16 cellular contexts compared by ENCODE assay signal in genomic region chr21:34598931-34599400, GRCh38. TPM values are rescaled to one million over a fixed set of nuclear protein-coding genes. Genes with fewer than 3 reads are reported as not detected.
DNase-seq lines count a peak whose midpoint lies in the region; ATAC-seq and TF ChIP-seq lines count a peak whose summit lies in the region.
"Had no signal": no experiment of that assay in that cellular context is flagged by ENCODE, and none has a peak within 500 bp of the region (broad histone marks: within the 10 kb centered on the region; RNA-seq: fewer than 3 reads in every experiment).

No MANE protein-coding gene starts in this region.

- H3K9me3 Mint-ChIP-seq in activated CD8-positive, alpha-beta T cell treated with anti-CD3 and anti-CD28 coated beads, Interleukin-2, amount 10 ng/mL, durations not matched to agents 7 days and 5 days (ENCODE audit: insufficient read depth): no peaks in the 10 kb centered on the region
- H3K9me3 Mint-ChIP-seq: stimulated activated naive B cell treated with anti-CD40 and anti-IgM and Interleukin-4, amounts not matched to agents 10 μg/mL and 1 μg/mL and 100 μg/mL, for 72 hours had no signal

- WGBS in heart left ventricle, 4 donors: 71 to 76% (median 75%) methylated on average over 4 of the region's 4 CpGs

- H3K4me1 ChIP-seq in fibroblast of lung (ENCODE audit: control insufficient read depth, extremely low read depth, insufficient read depth, low read length) (peaks cover 2% of the 10 kb centered on the region), heart left ventricle (peaks cover 0 to 52% (median 17%) of the 10 kb centered on the region in 12 donors)
- H3K4me1 ChIP-seq: BLaER1 had no signal

- no peak overlapping the region for H3K27ac Mint-ChIP-seq in activated CD8-positive, alpha-beta T cell treated with anti-CD3 and anti-CD28 coated beads, Interleukin-2, amount 10 ng/mL, durations not matched to agents 7 days and 5 days
- H3K27ac Mint-ChIP-seq: stimulated activated naive B cell treated with anti-CD40 and anti-IgM and Interleukin-4, amounts not matched to agents 10 μg/mL and 1 μg/mL and 100 μg/mL, for 72 hours had no signal

- no peak overlapping the region for H3K4me3 Mint-ChIP-seq in activated CD8-positive, alpha-beta T cell treated with anti-CD3 and anti-CD28 coated beads, Interleukin-2, amount 10 ng/mL, durations not matched to agents 7 days and 5 days
- H3K4me3 Mint-ChIP-seq: stimulated activated naive B cell treated with anti-CD40 and anti-IgM and Interleukin-4, amounts not matched to agents 10 μg/mL and 1 μg/mL and 100 μg/mL, for 72 hours had no signal

- no peaks in the 10 kb centered on the region for H3K36me3 Mint-ChIP-seq in activated CD8-positive, alpha-beta T cell treated with anti-CD3 and anti-CD28 coated beads, Interleukin-2, amount 10 ng/mL, durations not matched to agents 7 days and 5 days (ENCODE audit: low read depth)

- no peaks in the 10 kb centered on the region for H3K4me1 Mint-ChIP-seq in activated CD8-positive, alpha-beta T cell treated with anti-CD3 and anti-CD28 coated beads, Interleukin-2, amount 10 ng/mL, durations not matched to agents 7 days and 5 days (ENCODE audit: low read depth)

- H3K27me3 Mint-ChIP-seq in activated CD8-positive, alpha-beta T cell treated with anti-CD3 and anti-CD28 coated beads, Interleukin-2, amount 10 ng/mL, durations not matched to agents 7 days and 5 days (ENCODE audit: low read depth): no peaks in the 10 kb centered on the region
- H3K27me3 Mint-ChIP-seq: stimulated activated naive B cell treated with anti-CD40 and anti-IgM and Interleukin-4, amounts not matched to agents 10 μg/mL and 1 μg/mL and 100 μg/mL, for 72 hours had no signal

- TF ChIP-seq CTCF in fibroblast of lung (conservative IDR thresholded peaks at IDR 0.05 in 1 of 2, IDR thresholded peaks at IDR 0.05 in 1 of 2; ENCODE audit: low read depth in 1 of 2, low read length in 2 of 2): no peak
- no peak for TF ChIP-seq CTCF in heart left ventricle (IDR thresholded peaks at IDR 0.05)

- TF ChIP-seq POLR2A in heart left ventricle (IDR thresholded peaks at IDR 0.05): no peak

- H3K36me3 ChIP-seq in fibroblast of lung (ENCODE audit: control insufficient read depth, insufficient read depth, low read length): no peaks in the 10 kb centered on the region
- no peaks in the 10 kb centered on the region for H3K36me3 ChIP-seq in heart left ventricle
- H3K36me3 ChIP-seq: BLaER1, gastroesophageal sphincter, upper lobe of left lung had no signal

- no peak for ATAC-seq in activated CD8-positive, alpha-beta T cell treated with anti-CD3 and anti-CD28 coated beads, Interleukin-2, amount 10 ng/mL, durations not matched to agents 7 days and 5 days
- no peak for ATAC-seq in heart left ventricle
- ATAC-seq: gastroesophageal sphincter; HepG2; stimulated activated naive B cell treated with anti-CD40 and anti-IgM and Interleukin-4, amounts not matched to agents 10 μg/mL and 1 μg/mL and 100 μg/mL, for 72 hours had no signal

- CTCF ChIA-PET in activated CD8-positive, alpha-beta T cell treated with anti-CD3 and anti-CD28 coated beads, Interleukin-2, amount 10 ng/mL, durations not matched to agents 7 days and 5 days (lab: Charles Lee): no interaction called here

- H2AFZ ChIP-seq in fibroblast of lung (ENCODE audit: low read length): no peak overlapping the region

- H3K9me3 ChIP-seq in fibroblast of lung (ENCODE audit: control insufficient read depth, insufficient read depth, low read depth, low read length): no peaks in the 10 kb centered on the region
- no peaks in the 10 kb centered on the region for H3K9me3 ChIP-seq in heart left ventricle
- H3K9me3 ChIP-seq: BLaER1, gastroesophageal sphincter, upper lobe of left lung had no signal

- intact Hi-C loops in heart left ventricle (cut with DNase I): loop anchor here in 3 of 10 donors (5.0 to 10.0 kb wide), 2 partner anchors 77 to 674 kb away; no protein-coding TSS in a partner anchor

- no peak overlapping the region for H3K9ac ChIP-seq in fibroblast of lung (ENCODE audit: insufficient read depth, low read length)
- H3K9ac ChIP-seq: BLaER1 had no signal

- DNase-seq in DMS79 (lab: John Stamatoyannopoulos, UW) (peak; percentile 16), HS-5 (ENCODE audit: low read depth) (peak; percentile 39), RPMI7951 (ENCODE audit: low read depth) (peak; percentile 20), fibroblast of lung (ENCODE audit: low read depth in 2 of 2) (peak; percentile 38 to 51), UCSD-AML1 (lab: John Stamatoyannopoulos, UW; ENCODE audit: unreplicated experiment) (no peak), H4 (ENCODE audit: low spot score) (no peak), heart left ventricle (no peak)
- DNase-seq in activated CD8-positive, alpha-beta T cell treated with anti-CD3 and anti-CD28 coated beads, Interleukin-2, amount 10 ng/mL, durations not matched to agents 7 days and 5 days: no peak
- DNase-seq: activated effector memory CD4-positive, alpha-beta T cell treated with anti-CD3 and anti-CD28 coated beads, Interleukin-2, amount 50 U/mL, for 16 hours; midbrain; NCI-H1092; stimulated activated naive B cell treated with anti-CD40 and anti-IgM and Interleukin-4, amounts not matched to agents 10 μg/mL and 1 μg/mL and 100 μg/mL, for 72 hours; upper lobe of left lung had no signal

- H3K4me3 ChIP-seq in fibroblast of lung (replicated peaks in 1 of 4; ENCODE audit: control extremely low read depth in 1 of 4, insufficient read depth in 1 of 4, low read depth in 3 of 4, low read length in 4 of 4) (no peak overlapping the region), heart left ventricle (no peak overlapping the region)
- H3K4me3 ChIP-seq: BLaER1, gastroesophageal sphincter, upper lobe of left lung had no signal

- no peak overlapping the region for H3K27ac ChIP-seq in fibroblast of lung (ENCODE audit: insufficient read depth, low read length)
- H3K27ac ChIP-seq in heart left ventricle: no peak overlapping the region
- H3K27ac ChIP-seq: BLaER1, gastroesophageal sphincter, upper lobe of left lung had no signal

- no peaks in the 10 kb centered on the region for H3K79me2 ChIP-seq in fibroblast of lung (ENCODE audit: control insufficient read depth, insufficient read depth, low read length)

- H3K4me2 ChIP-seq in fibroblast of lung (ENCODE audit: extremely low read depth, insufficient read depth, low read length): no peak overlapping the region
- H3K4me2 ChIP-seq: BLaER1 had no signal

- H4K20me1 ChIP-seq in fibroblast of lung (ENCODE audit: control insufficient read depth, extremely low read depth, insufficient read depth, low read length): no peaks in the 10 kb centered on the region

- POLR2A ChIA-PET in activated CD8-positive, alpha-beta T cell treated with anti-CD3 and anti-CD28 coated beads, Interleukin-2, amount 10 ng/mL, durations not matched to agents 7 days and 5 days (lab: Charles Lee): no interaction called here

- no peaks in the 10 kb centered on the region for H3K27me3 ChIP-seq in fibroblast of lung (ENCODE audit: control insufficient read depth, insufficient read depth, low read length)
- H3K27me3 ChIP-seq in heart left ventricle: no peaks in the 10 kb centered on the region
- H3K27me3 ChIP-seq: BLaER1, gastroesophageal sphincter, upper lobe of left lung had no signal

RNA-seq across cellular contexts. Expression of gene RCAN1, which starts 15.9 kb away (rescaled TPM):
- total RNA-seq in RPMI7951 (2014; rRNA removed; shearing (Covaris generic)): 39.7 and 43.9 TPM in 2 replicates
- total RNA-seq in fibroblast of lung (163 and 259 TPM in 2 replicates), heart left ventricle (100 to 1,000 TPM in 1 of 9 donors, 10 to 100 TPM in 8; 33.7 to 102 (median 57.6) TPM)
- polyA plus RNA-seq in fibroblast of lung (55.9 and 94.8 TPM in 2 replicates), heart left ventricle (10 to 100 TPM; 56.3 to 99.1 TPM)
- polyA plus RNA-seq in fibroblast of lung (2012): 53.2 and 85.3 TPM in 2 replicates
- 17.3 and 22.0 TPM in 2 replicates for polyA minus RNA-seq in fibroblast of lung (ENCODE audit: low replicate concordance)
- 1 to 10 TPM; 7.8 to 8.1 TPM for total RNA-seq in activated CD8-positive, alpha-beta T cell treated with anti-CD3 and anti-CD28 coated beads, Interleukin-2, amount 10 ng/mL, durations not matched to agents 7 days and 5 days
- 43.7 and 52.2 TPM in 2 replicates for total RNA-seq in H4 (2014; rRNA removed; shearing (Covaris generic))

Comparison
In these comparisons a context has a peak if more than half of its experiments do, and no peak if none do; other contexts are left out.
1. DNase-seq: peak in DMS79 (single experiment), HS-5 (single experiment), RPMI7951 (single experiment) and fibroblast of lung (2 of 2); none in activated CD8-positive, alpha-beta T cell treated with anti-CD3 and anti-CD28 coated beads, Interleukin-2, amount 10 ng/mL, durations not matched to agents 7 days and 5 days (single experiment), UCSD-AML1 (single experiment), H4 (single experiment) and heart left ventricle (0 of 5).